In the genomic region with DNA sequence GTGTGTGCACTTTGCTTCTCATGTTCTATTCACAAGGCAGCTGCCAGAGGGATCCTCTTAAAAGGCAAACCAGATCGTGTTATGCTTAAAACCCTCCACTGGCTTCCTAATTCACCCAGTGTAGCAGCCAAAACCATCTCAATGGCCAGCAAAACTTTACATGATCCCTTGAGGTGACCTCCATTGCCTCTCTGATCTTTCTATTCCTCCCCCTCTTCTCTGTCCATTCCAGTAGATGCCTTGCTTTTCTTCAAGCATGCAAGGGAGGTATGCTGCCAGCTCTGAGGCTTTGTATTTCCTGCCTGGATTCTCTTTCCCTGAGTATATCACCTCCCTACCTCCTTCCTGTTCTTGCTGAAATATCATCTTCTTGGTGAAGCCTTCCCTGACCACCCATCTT, we compare ENCODE assay signal across 1 cellular context.
TF ChIP-seq lines count a peak whose summit lies in the region.

No MANE protein-coding gene starts in this region.

TF ChIP-seq in SK-N-SH treated with all-trans-retinoic acid at 6 μM for 48 hours, 23 proteins besides CTCF, POLR2A, EP300 and RAD21 (continued from another document):
- TF ChIP-seq, protein P1, sequence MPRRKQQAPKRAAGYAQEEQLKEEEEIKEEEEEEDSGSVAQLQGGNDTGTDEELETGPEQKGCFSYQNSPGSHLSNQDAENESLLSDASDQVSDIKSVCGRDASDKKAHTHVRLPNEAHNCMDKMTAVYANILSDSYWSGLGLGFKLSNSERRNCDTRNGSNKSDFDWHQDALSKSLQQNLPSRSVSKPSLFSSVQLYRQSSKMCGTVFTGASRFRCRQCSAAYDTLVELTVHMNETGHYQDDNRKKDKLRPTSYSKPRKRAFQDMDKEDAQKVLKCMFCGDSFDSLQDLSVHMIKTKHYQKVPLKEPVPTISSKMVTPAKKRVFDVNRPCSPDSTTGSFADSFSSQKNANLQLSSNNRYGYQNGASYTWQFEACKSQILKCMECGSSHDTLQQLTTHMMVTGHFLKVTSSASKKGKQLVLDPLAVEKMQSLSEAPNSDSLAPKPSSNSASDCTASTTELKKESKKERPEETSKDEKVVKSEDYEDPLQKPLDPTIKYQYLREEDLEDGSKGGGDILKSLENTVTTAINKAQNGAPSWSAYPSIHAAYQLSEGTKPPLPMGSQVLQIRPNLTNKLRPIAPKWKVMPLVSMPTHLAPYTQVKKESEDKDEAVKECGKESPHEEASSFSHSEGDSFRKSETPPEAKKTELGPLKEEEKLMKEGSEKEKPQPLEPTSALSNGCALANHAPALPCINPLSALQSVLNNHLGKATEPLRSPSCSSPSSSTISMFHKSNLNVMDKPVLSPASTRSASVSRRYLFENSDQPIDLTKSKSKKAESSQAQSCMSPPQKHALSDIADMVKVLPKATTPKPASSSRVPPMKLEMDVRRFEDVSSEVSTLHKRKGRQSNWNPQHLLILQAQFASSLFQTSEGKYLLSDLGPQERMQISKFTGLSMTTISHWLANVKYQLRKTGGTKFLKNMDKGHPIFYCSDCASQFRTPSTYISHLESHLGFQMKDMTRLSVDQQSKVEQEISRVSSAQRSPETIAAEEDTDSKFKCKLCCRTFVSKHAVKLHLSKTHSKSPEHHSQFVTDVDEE (CRISPR knock-in tag; IDR thresholded peaks at IDR 0.05), result no peak
- TF ChIP-seq GLIS3 (CRISPR knock-in tag; IDR thresholded peaks at IDR 0.05), result no peak
- no peak for TF ChIP-seq ZC3H10 (CRISPR knock-in tag; IDR thresholded peaks at IDR 0.05)
- TF ChIP-seq, protein P2, sequence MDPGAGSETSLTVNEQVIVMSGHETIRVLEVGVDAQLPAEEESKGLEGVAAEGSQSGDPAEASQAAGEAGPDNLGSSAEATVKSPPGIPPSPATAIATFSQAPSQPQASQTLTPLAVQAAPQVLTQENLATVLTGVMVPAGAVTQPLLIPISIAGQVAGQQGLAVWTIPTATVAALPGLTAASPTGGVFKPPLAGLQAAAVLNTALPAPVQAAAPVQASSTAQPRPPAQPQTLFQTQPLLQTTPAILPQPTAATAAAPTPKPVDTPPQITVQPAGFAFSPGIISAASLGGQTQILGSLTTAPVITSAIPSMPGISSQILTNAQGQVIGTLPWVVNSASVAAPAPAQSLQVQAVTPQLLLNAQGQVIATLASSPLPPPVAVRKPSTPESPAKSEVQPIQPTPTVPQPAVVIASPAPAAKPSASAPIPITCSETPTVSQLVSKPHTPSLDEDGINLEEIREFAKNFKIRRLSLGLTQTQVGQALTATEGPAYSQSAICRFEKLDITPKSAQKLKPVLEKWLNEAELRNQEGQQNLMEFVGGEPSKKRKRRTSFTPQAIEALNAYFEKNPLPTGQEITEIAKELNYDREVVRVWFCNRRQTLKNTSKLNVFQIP (CRISPR knock-in tag; IDR thresholded peaks at IDR 0.05; ENCODE audit: borderline replicate concordance, low read depth), result no peak
- no peak for TF ChIP-seq SNAI2 (CRISPR knock-in tag; IDR thresholded peaks at IDR 0.05)
- no peak for TF ChIP-seq TOX (CRISPR knock-in tag; IDR thresholded peaks at IDR 0.05; ENCODE audit: borderline replicate concordance)
- TF ChIP-seq ZFP30 (CRISPR knock-in tag; IDR thresholded peaks at IDR 0.05), result no peak
